13 cellular contexts compared by ENCODE assay signal in the genomic region with DNA sequence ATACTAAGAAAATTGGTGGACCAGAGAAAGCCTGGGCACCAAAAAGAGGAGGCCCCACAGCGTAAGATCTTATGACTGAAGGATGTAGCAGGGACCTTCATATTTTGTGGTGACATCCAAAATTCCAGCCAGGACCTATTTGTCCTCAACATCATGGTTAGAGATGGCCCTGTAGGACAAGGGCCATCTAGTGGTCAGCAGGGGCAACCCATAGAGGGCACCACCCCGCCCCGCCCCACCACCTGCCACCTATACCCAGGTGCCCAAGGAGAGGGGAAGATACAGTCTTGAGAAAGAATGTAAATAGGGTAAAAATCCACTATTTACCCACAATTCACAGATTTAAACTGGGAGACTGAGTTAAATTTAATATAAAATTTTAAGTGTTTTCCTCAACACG. TPM values are rescaled to one million over a fixed set of nuclear protein-coding genes. Genes with fewer than 3 reads are reported as not detected.
DNase-seq lines count a peak whose midpoint lies in the region; ATAC-seq, FAIRE-seq and TF ChIP-seq lines count a peak whose summit lies in the region.
"Had no signal": no experiment of that assay in that cellular context is flagged by ENCODE, and none has a peak within 500 bp of the region (broad histone marks: within the 10 kb centered on the region; RNA-seq: fewer than 3 reads in every experiment).

No MANE protein-coding gene starts in this region.

- H3K4me1 ChIP-seq in A549 (no peaks in the 10 kb centered on the region), OCI-LY3 (ENCODE audit: low read length) (peaks cover 16% of the 10 kb centered on the region)

- no peaks in the 10 kb centered on the region for H3K36me3 ChIP-seq in OCI-LY3 (replicated peaks; ENCODE audit: low read depth, low read length)
- H3K36me3 ChIP-seq: thoracic aorta had no signal

- H3K36me3 Mint-ChIP-seq in glutamatergic neuron (ENCODE audit: unreplicated experiment) (no peaks in the 10 kb centered on the region), T-helper 17 cell (ENCODE audit: low read depth) (no peaks in the 10 kb centered on the region)
- H3K36me3 Mint-ChIP-seq: activated naive CD8-positive, alpha-beta T cell treated with anti-CD3 and anti-CD28 coated beads, Interleukin-2, amount 10 ng/mL, durations not matched to agents 7 days and 5 days had no signal

- H2AFZ ChIP-seq in OCI-LY3 (ENCODE audit: low read depth, low read length) = no peak overlapping the region

- DNase-seq in A549 (ENCODE audit: low read depth in 1 of 2, low spot score in 1 of 2) (peak; percentile 7 to 8), GM10266 (ENCODE audit: extremely low spot score) (no peak), glutamatergic neuron (no peak), T-helper 17 cell (no peak), COLO829 (ENCODE audit: low spot score) (no peak)
- DNase-seq in activated CD8-positive, alpha-beta memory T cell treated with anti-CD3 and anti-CD28 coated beads, Interleukin-2, amount 50 U/mL, for 48 hours = no peak
- DNase-seq: activated CD4-positive, alpha-beta T cell treated with anti-CD3 and anti-CD28 coated beads, Interleukin-2, amount 10 ng/mL, durations not matched to agents 7 days and 5 days; activated naive CD8-positive, alpha-beta T cell treated with anti-CD3 and anti-CD28 coated beads, Interleukin-2, amount 10 ng/mL, durations not matched to agents 7 days and 5 days; NCI-H1436; stimulated activated CD4-positive, alpha-beta T cell treated with anti-CD3 and anti-CD28 coated beads, Interleukin-4, amount 100 ng/mL, for 24 hours had no signal

- TF ChIP-seq CTCF in A549 (IDR thresholded peaks at IDR 0.05) = peak; percentile 38
- peak; percentile 47 for TF ChIP-seq CTCF in GM10266 (IDR thresholded peaks at IDR 0.05; ENCODE audit: control insufficient read depth, insufficient read depth, low read depth, missing control alignments)
- TF ChIP-seq CTCF in OCI-LY3 (IDR thresholded peaks at IDR 0.05; ENCODE audit: low read depth, low read length) = peak; percentile 54
- TF ChIP-seq CTCF in glutamatergic neuron (IDR thresholded peaks at IDR 0.05; ENCODE audit: partially characterized antibody, unreplicated experiment) = peak; percentile 8

- peaks cover 31% of the 10 kb centered on the region for H3K4me1 Mint-ChIP-seq in glutamatergic neuron (ENCODE audit: low read depth, unreplicated experiment)
- H3K4me1 Mint-ChIP-seq in T-helper 17 cell = peaks cover 7% of the 10 kb centered on the region

- H3K9me3 ChIP-seq in A549 = no peaks in the 10 kb centered on the region
- H3K9me3 ChIP-seq in OCI-LY3 (ENCODE audit: insufficient read depth, low read length) = no peaks in the 10 kb centered on the region
- H3K9me3 ChIP-seq in T-helper 17 cell (ENCODE audit: control insufficient read depth, low read length, poor library complexity, severe bottlenecking) = no peaks in the 10 kb centered on the region
- H3K9me3 ChIP-seq: thoracic aorta had no signal

- no peaks in the 10 kb centered on the region for H3K27me3 Mint-ChIP-seq in glutamatergic neuron (ENCODE audit: unreplicated experiment)
- peaks cover 27% of the 10 kb centered on the region for H3K27me3 Mint-ChIP-seq in T-helper 17 cell

- peak in 1 of 2 experiments; percentile 42; a peak in 2 of 5 replicates for TF ChIP-seq RAD21 in A549 (conservative IDR thresholded peaks at IDR 0.05 in 1 of 2, IDR thresholded peaks at IDR 0.05 in 1 of 2)

- H3K4me2 ChIP-seq in A549 = no peak overlapping the region
- no peak overlapping the region for H3K4me2 ChIP-seq in OCI-LY3 (ENCODE audit: low read length)

- POLR2A ChIA-PET in A549 (lab: Yijun Ruan, JAX) = no interaction called here

- no peak for TF ChIP-seq POLR2A in A549 (IDR thresholded peaks at IDR 0.05; ENCODE audit: low read length)

- 46% methylated on average over 4 of the region's 4 CpGs for WGBS in A549 (ENCODE audit: missing lambda C conversion rate)

- ATAC-seq in A549 (peak; percentile 56 to 90; a peak in 5 of 6 replicates), GM19467 (IDR thresholded peaks at IDR 0.05; ENCODE audit: unreplicated experiment) (no peak), T-helper 17 cell (no peak)

- no peaks in the 10 kb centered on the region for H3K27me3 ChIP-seq in OCI-LY3 (ENCODE audit: low read depth, low read length)

- CTCF ChIA-PET in A549 (lab: Yijun Ruan, JAX) = no interaction called here

- no peaks in the 10 kb centered on the region for H3K9me3 Mint-ChIP-seq in glutamatergic neuron (ENCODE audit: unreplicated experiment)
- H3K9me3 Mint-ChIP-seq: activated CD4-positive, alpha-beta T cell treated with anti-CD3 and anti-CD28 coated beads, Interleukin-2, amount 10 ng/mL, durations not matched to agents 7 days and 5 days; activated naive CD8-positive, alpha-beta T cell treated with anti-CD3 and anti-CD28 coated beads, Interleukin-2, amount 10 ng/mL, durations not matched to agents 7 days and 5 days had no signal

- no peak overlapping the region for H3K9ac ChIP-seq in OCI-LY3 (ENCODE audit: low read length)

- H3K4me3 Mint-ChIP-seq in glutamatergic neuron (ENCODE audit: unreplicated experiment) (no peak overlapping the region), T-helper 17 cell (no peak overlapping the region)
- H3K4me3 Mint-ChIP-seq: activated CD4-positive, alpha-beta T cell treated with anti-CD3 and anti-CD28 coated beads, Interleukin-2, amount 10 ng/mL, durations not matched to agents 7 days and 5 days; activated naive CD8-positive, alpha-beta T cell treated with anti-CD3 and anti-CD28 coated beads, Interleukin-2, amount 10 ng/mL, durations not matched to agents 7 days and 5 days had no signal

- no peak overlapping the region for H3K27ac Mint-ChIP-seq in glutamatergic neuron (ENCODE audit: unreplicated experiment)
- H3K27ac Mint-ChIP-seq in T-helper 17 cell = no peak overlapping the region
- H3K27ac Mint-ChIP-seq: activated CD4-positive, alpha-beta T cell treated with anti-CD3 and anti-CD28 coated beads, Interleukin-2, amount 10 ng/mL, durations not matched to agents 7 days and 5 days; activated naive CD8-positive, alpha-beta T cell treated with anti-CD3 and anti-CD28 coated beads, Interleukin-2, amount 10 ng/mL, durations not matched to agents 7 days and 5 days had no signal

- H3K27ac ChIP-seq in A549 (no peak overlapping the region), OCI-LY3 (ENCODE audit: low read length) (no peak overlapping the region)
- H3K27ac ChIP-seq: thoracic aorta had no signal

- H4K20me1 ChIP-seq in OCI-LY3 (ENCODE audit: insufficient read depth, low read length) = no peaks in the 10 kb centered on the region

- no peak for TF ChIP-seq EP300 in A549 (IDR thresholded peaks at IDR 0.05)

- no peaks in the 10 kb centered on the region for H3K79me2 ChIP-seq in OCI-LY3 (ENCODE audit: low read length)

- no peak for FAIRE-seq in A549 (lab: Jason Lieb, UNC)

- H3K4me3 ChIP-seq in A549 (no peak overlapping the region), OCI-LY3 (ENCODE audit: low read length) (no peak overlapping the region)
- H3K4me3 ChIP-seq: thoracic aorta had no signal

TF ChIP-seq in A549, 52 proteins besides CTCF, POLR2A, EP300 and RAD21:
- TF ChIP-seq PBX3 (IDR thresholded peaks at IDR 0.05) (no peak), SMC3 (IDR thresholded peaks at IDR 0.05) (0 out of 3 replicates have a peak, but pooled peaks have one; percentile 20), EHMT2 (IDR thresholded peaks at IDR 0.05; ENCODE audit: low read depth) (no peak)

RNA-seq across cellular contexts. Expression of gene TMEM163, which starts 59.6 kb away (rescaled TPM):
- polyA plus RNA-seq in A549 (2011; rRNA removed) (not detected in 2 replicates), A549 (2017; fragmentation: RNase III; extraction: RNeasy Plus Mini Kit Qiagen cat#74134 plus additional on column Dnase treatment) (0.07 TPM in 1 of 3 replicates, not detected in the others)
- not detected in 2 replicates for polyA plus RNA-seq in A549 (2012; cell fraction: cytosol; rRNA removed)
- polyA plus RNA-seq in A549 (2012; cell fraction: nucleus; rRNA removed) = 0.02 TPM in 1 of 2 replicates, not detected in the other
- not detected in 2 replicates for polyA minus RNA-seq in A549 (2011; rRNA and poly(A)+ RNA removed)
- total RNA-seq in glutamatergic neuron (ENCODE audit: unreplicated experiment) (27.7 TPM), T-helper 17 cell (1 to 10 TPM in 1 of 2 donors, under 1 TPM in 1; 0.57 to 1.3 TPM)
- total RNA-seq: activated CD4-positive, alpha-beta T cell treated with anti-CD3 and anti-CD28 coated beads, Interleukin-2, amount 10 ng/mL, durations not matched to agents 7 days and 5 days had no signal

Comparison
In these comparisons a context has a peak if more than half of its experiments do, and no peak if none do; other contexts are left out.
1. ATAC-seq: peak in A549 (2 of 2); none in GM19467 (single experiment) and T-helper 17 cell (single experiment).
2. DNase-seq: peak in A549 (2 of 2); none in GM10266 (single experiment), glutamatergic neuron (single experiment), T-helper 17 cell (0 of 3), activated CD8-positive, alpha-beta memory T cell treated with anti-CD3 and anti-CD28 coated beads, Interleukin-2, amount 50 U/mL, for 48 hours (single experiment) and COLO829 (single experiment).
3. RNA of gene TMEM163, which starts 59.6 kb away (total RNA-seq): 27.7 TPM in glutamatergic neuron (single experiment); 0.57 to 1.3 TPM in T-helper 17 cell; every median in the first group is over 10 times any median in the second.
4. Peak in every context shown above with its lines, with median percentiles within 50 percentile points of each other: CTCF ChIP-seq.